14 cellular contexts compared by ENCODE assay signal in genomic region chr6:145034664-145035063, GRCh38.
DNase-seq lines count a peak whose midpoint lies in the region; TF ChIP-seq lines count a peak whose summit lies in the region.
"Had no signal": no experiment of that assay in that cellular context is flagged by ENCODE, and none has a peak within 500 bp of the region (broad histone marks: within the 10 kb centered on the region; RNA-seq: fewer than 3 reads in every experiment).

No MANE protein-coding gene starts in this region.

- in situ Hi-C loops in GM13977 (cut with MboI; ENCODE audit: low pct_unique_long_range_greater_than_20kb, low sequenced_read_pairs, unreplicated experiment) = no loop called here

- DNase-seq in AG10803 (ENCODE audit: low read depth) = peak; percentile 17
- peak; percentile 62 for DNase-seq in LHCN-M2 (ENCODE audit: low read depth)
- peak; percentile 61 for DNase-seq in choroid plexus epithelial cell (ENCODE audit: low read depth)
- DNase-seq in iris pigment epithelial cell (ENCODE audit: low read depth) = peak; percentile 45
- no peak for DNase-seq in effector CD8-positive, alpha-beta T cell (lab: John Stamatoyannopoulos, UW)
- no peak for DNase-seq in NCI-H2227 treated with DMSO at 0.1 percent for 48 hours (lab: John Stamatoyannopoulos, UW)
- DNase-seq in GM13977 (ENCODE audit: low spot score) = no peak
- DNase-seq in activated CD4-positive, alpha-beta T cell treated with anti-CD3 and anti-CD28 coated beads for 48 hours = no peak
- DNase-seq: Calu3, DMS79, Karpas-422, NCI-H187 treated with DMSO at 0.1 percent for 48 hours, SHP77 treated with DMSO at 0.1 percent for 48 hours had no signal

- no peak for TF ChIP-seq CTCF in AG10803 (conservative IDR thresholded peaks at IDR 0.05; ENCODE audit: low read length)
- TF ChIP-seq CTCF in choroid plexus epithelial cell (conservative IDR thresholded peaks at IDR 0.05; ENCODE audit: low read depth, low read length) = no peak
- TF ChIP-seq CTCF in GM13977 (IDR thresholded peaks at IDR 0.05; ENCODE audit: extremely low read depth, insufficient read depth, missing control alignments) = no peak

- H3K4me3 ChIP-seq in AG10803 (ENCODE audit: low read length) = no peak overlapping the region
- no peak overlapping the region for H3K4me3 ChIP-seq in choroid plexus epithelial cell (ENCODE audit: low read depth, low read length)
- H3K4me3 ChIP-seq: A549 had no signal

Comparison
In these comparisons a context has a peak if more than half of its experiments do, and no peak if none do; other contexts are left out.
1. DNase-seq: peak in AG10803 (single experiment), LHCN-M2 (single experiment), choroid plexus epithelial cell (single experiment) and iris pigment epithelial cell (single experiment); none in effector CD8-positive, alpha-beta T cell (single experiment), NCI-H2227 treated with DMSO at 0.1 percent for 48 hours (single experiment), GM13977 (single experiment) and activated CD4-positive, alpha-beta T cell treated with anti-CD3 and anti-CD28 coated beads for 48 hours (single experiment).